8 cellular contexts compared by ENCODE assay signal in genomic region chr19:47047931-47048399, GRCh38. TPM values are rescaled to one million over a fixed set of nuclear protein-coding genes. Genes with fewer than 3 reads are reported as not detected.
DNase-seq lines count a peak whose midpoint lies in the region; TF ChIP-seq lines count a peak whose summit lies in the region.

No MANE protein-coding gene starts in this region.

- TF ChIP-seq CTCF in MM.1S (IDR thresholded peaks at IDR 0.05; ENCODE audit: low read length): no peak

- H3K4me3 ChIP-seq in MM.1S (ENCODE audit: low read length) (peak overlapping the region; percentile 93), SJCRH30 (peak overlapping the region; percentile 76)

- no peaks in the 10 kb centered on the region for H4K20me1 ChIP-seq in MM.1S (ENCODE audit: insufficient read depth, low read length)

- no peaks in the 10 kb centered on the region for H3F3A ChIP-seq in MM.1S (ENCODE audit: insufficient read depth, low read length)

- H3K9me2 ChIP-seq in MM.1S (replicated peaks; ENCODE audit: insufficient read depth, low read length): no peaks in the 10 kb centered on the region

- H3K9me3 ChIP-seq in MM.1S (replicated peaks; ENCODE audit: insufficient read depth, low read length) (no peaks in the 10 kb centered on the region), SJCRH30 (replicated peaks) (no peaks in the 10 kb centered on the region)

- H3K4me1 ChIP-seq in MM.1S (ENCODE audit: low read length): no peaks in the 10 kb centered on the region
- H3K4me1 ChIP-seq in SJCRH30: peaks cover 2% of the 10 kb centered on the region; the same call in 1 of the 2 replicates

- H3K27me3 ChIP-seq in MM.1S (replicated peaks; ENCODE audit: insufficient read depth, low read length) (no peaks in the 10 kb centered on the region), SJCRH30 (no peaks in the 10 kb centered on the region)

- H3K4me2 ChIP-seq in MM.1S (ENCODE audit: low read depth, low read length): peak overlapping the region; percentile 89

- DNase-seq in Daoy (ENCODE audit: low read depth) (peak; percentile 83), H4 (ENCODE audit: low spot score) (peak; percentile 75), MM.1S (peak; percentile 71), SJCRH30 (peak; percentile 87 to 91), globus pallidus (ENCODE audit: low spot score) (peak; percentile 85), nucleus accumbens (lab: John Stamatoyannopoulos, UW) (peak; percentile 36 to 95 (median 77))
- DNase-seq in activated naive CD4-positive, alpha-beta T cell treated with anti-CD3 and anti-CD28 coated beads, Interleukin-2, amount 50 U/mL, for 16 hours: peak; percentile 63

- H3K36me3 ChIP-seq in MM.1S (replicated peaks; ENCODE audit: insufficient read depth, low read length): no peaks in the 10 kb centered on the region
- H3K36me3 ChIP-seq in SJCRH30: no peaks in the 10 kb centered on the region

- H3K9ac ChIP-seq in MM.1S (ENCODE audit: low read length): peak overlapping the region; percentile 60; the same call in 1 of the 2 replicates

- H3K79me2 ChIP-seq in MM.1S (ENCODE audit: low read length): 0 out of 2 replicates have a peak, but pooled peaks cover 6% of the 10 kb centered on the region

- H3K27ac ChIP-seq in MM.1S (ENCODE audit: low read length) (no peak overlapping the region), SJCRH30 (no peak overlapping the region), temporal lobe (ENCODE audit: low read depth, low read length) (peak overlapping the region; percentile 52)

- H2AFZ ChIP-seq in MM.1S (ENCODE audit: low read length): peak overlapping the region; percentile 100

RNA-seq across cellular contexts. Expression of gene TMEM160, which starts 0.5 kb away (rescaled TPM):
- 46.5 and 55.0 TPM in 2 replicates for total RNA-seq in Daoy (2014; rRNA removed; shearing (Covaris generic))
- total RNA-seq in H4 (2014; rRNA removed; shearing (Covaris generic)): 33.7 and 35.8 TPM in 2 replicates
- total RNA-seq in SJCRH30 (2014; rRNA removed; shearing (Covaris generic)): 22.6 and 28.8 TPM in 2 replicates
- total RNA-seq in temporal lobe: 17.9 TPM

RNA-seq across cellular contexts. Expression of gene NPAS1, which starts 28.3 kb away (rescaled TPM):
- 0.27 TPM in 1 of 2 replicates, not detected in the other for total RNA-seq in Daoy (2014; rRNA removed; shearing (Covaris generic))
- 0.29 TPM in 1 of 2 replicates, not detected in the other for total RNA-seq in H4 (2014; rRNA removed; shearing (Covaris generic))
- total RNA-seq in SJCRH30 (2014; rRNA removed; shearing (Covaris generic)): not detected in 2 replicates
- total RNA-seq in temporal lobe: 5.9 TPM
